In the genomic region with DNA sequence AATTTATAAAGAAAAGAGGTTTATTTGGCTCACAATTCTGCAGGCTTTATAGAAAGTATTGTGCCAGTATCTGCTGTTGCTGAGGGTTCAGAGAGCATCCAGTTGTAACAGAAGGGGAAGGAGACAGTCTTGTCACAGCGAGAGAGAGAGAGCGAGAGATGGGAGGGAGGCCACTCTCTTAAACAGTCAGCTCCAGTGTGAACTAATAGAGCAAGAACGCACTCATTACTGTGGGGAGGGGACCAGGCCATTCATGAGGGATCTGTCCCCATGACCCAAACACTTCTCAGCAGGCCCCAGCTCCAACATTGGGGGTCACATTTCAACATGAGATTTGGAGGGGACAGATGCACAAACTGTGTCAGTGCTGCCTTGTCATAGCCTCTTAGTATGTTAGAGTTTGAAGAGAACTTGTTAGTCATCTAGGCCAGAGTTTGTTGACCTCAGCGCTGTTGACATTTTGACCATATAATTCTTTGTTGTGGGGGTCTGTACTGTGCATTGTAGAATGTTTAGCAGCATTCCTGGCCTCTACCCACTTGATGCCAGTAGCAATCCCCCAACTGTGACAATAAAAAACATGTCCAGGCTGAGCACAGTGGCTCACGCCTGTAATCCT, we compare ENCODE assay signal across 17 cellular contexts. TPM values are rescaled to one million over a fixed set of nuclear protein-coding genes. Genes with fewer than 3 reads are reported as not detected.
DNase-seq lines count a peak whose midpoint lies in the region; ATAC-seq and TF ChIP-seq lines count a peak whose summit lies in the region.
"Had no signal": no experiment of that assay in that cellular context is flagged by ENCODE, and none has a peak within 500 bp of the region (broad histone marks: within the 10 kb centered on the region; RNA-seq: fewer than 3 reads in every experiment).

No MANE protein-coding gene starts in this region.

- TF ChIP-seq CTCF in WTC11 (IDR thresholded peaks at IDR 0.05): no peak
- TF ChIP-seq CTCF in osteocyte (IDR thresholded peaks at IDR 0.05): no peak

- peaks cover 13% of the 10 kb centered on the region for H3K4me1 Mint-ChIP-seq in WTC11
- H3K4me1 Mint-ChIP-seq in osteocyte (ENCODE audit: unreplicated experiment): peaks cover 2% of the 10 kb centered on the region
- H3K4me1 Mint-ChIP-seq in activated naive CD8-positive, alpha-beta T cell treated with anti-CD3 and anti-CD28 coated beads, Interleukin-2, amount 50 U/mL, for 24 hours: peaks cover 1% of the 10 kb centered on the region

- no peak for ATAC-seq in WTC11
- ATAC-seq in GM18870 (IDR thresholded peaks at IDR 0.05; ENCODE audit: unreplicated experiment): no peak
- ATAC-seq in activated naive CD8-positive, alpha-beta T cell treated with anti-CD3 and anti-CD28 coated beads, Interleukin-2, amount 50 U/mL, for 24 hours: no peak

- H3K27ac Mint-ChIP-seq in WTC11 (peak overlapping the region; percentile 57; the same call in 1 of the 2 replicates), osteocyte (ENCODE audit: unreplicated experiment) (no peak overlapping the region)
- H3K27ac Mint-ChIP-seq in activated naive CD8-positive, alpha-beta T cell treated with anti-CD3 and anti-CD28 coated beads, Interleukin-2, amount 50 U/mL, for 24 hours: no peak overlapping the region
- H3K27ac Mint-ChIP-seq: CD4-positive, alpha-beta T cell had no signal

- H3K4me3 ChIP-seq in stomach smooth muscle (ENCODE audit: low read length in 2 of 2): no peak overlapping the region
- H3K4me3 ChIP-seq: BLaER1, SJCRH30 had no signal

- CTCF ChIA-PET in WTC11 (lab: Charles Lee): interaction anchor here (0.7 to 2.5 kb wide), 10 partner anchors 8 to 504 kb away, joined by 3 to 28 read pairs (median 4); a partner anchor contains a TSS

- DNase-seq in WTC11 (ENCODE audit: low spot score): no peak
- peak; percentile 41 for DNase-seq in islet precursor cell
- no peak for DNase-seq in SHP77 (lab: John Stamatoyannopoulos, UW)
- DNase-seq in osteocyte (ENCODE audit: extremely low spot score, unreplicated experiment): no peak
- DNase-seq in activated naive CD8-positive, alpha-beta T cell treated with anti-CD3 and anti-CD28 coated beads, Interleukin-2, amount 50 U/mL, for 24 hours: no peak
- DNase-seq: CD4-positive, alpha-beta T cell; COR-L47; DMS79 treated with DMSO at 0.1 percent for 48 hours; NCI-H1694; NCI-H2081; NCI-H2171; NCI-H345 had no signal

- no peaks in the 10 kb centered on the region for H3K9me3 ChIP-seq in stomach smooth muscle (ENCODE audit: control insufficient read depth in 2 of 2, low read length in 2 of 2)
- H3K9me3 ChIP-seq: BLaER1, SJCRH30 had no signal

- POLR2A ChIA-PET in WTC11 (lab: Charles Lee): no interaction called here

- no peaks in the 10 kb centered on the region for H3K27me3 ChIP-seq in stomach smooth muscle (ENCODE audit: control insufficient read depth in 1 of 2, insufficient read depth in 2 of 2, low read length in 2 of 2)
- H3K27me3 ChIP-seq: BLaER1, SJCRH30 had no signal

- H3K36me3 Mint-ChIP-seq in WTC11 (no peaks in the 10 kb centered on the region), osteocyte (ENCODE audit: unreplicated experiment) (peaks cover 23% of the 10 kb centered on the region)
- peaks cover 6% of the 10 kb centered on the region for H3K36me3 Mint-ChIP-seq in activated naive CD8-positive, alpha-beta T cell treated with anti-CD3 and anti-CD28 coated beads, Interleukin-2, amount 50 U/mL, for 24 hours (ENCODE audit: low read depth)

- peaks cover 15% of the 10 kb centered on the region in 2 donors for H3K36me3 ChIP-seq in stomach smooth muscle (ENCODE audit: control insufficient read depth in 2 of 2, insufficient read depth in 2 of 2, low read length in 2 of 2)

- H3K27ac ChIP-seq in stomach smooth muscle (ENCODE audit: low read length): peak overlapping the region; percentile 31
- H3K27ac ChIP-seq: BLaER1, SJCRH30 had no signal

- H3K9me3 Mint-ChIP-seq in WTC11 (no peaks in the 10 kb centered on the region), osteocyte (ENCODE audit: unreplicated experiment) (no peaks in the 10 kb centered on the region)
- H3K9me3 Mint-ChIP-seq in activated naive CD8-positive, alpha-beta T cell treated with anti-CD3 and anti-CD28 coated beads, Interleukin-2, amount 50 U/mL, for 24 hours: no peaks in the 10 kb centered on the region
- H3K9me3 Mint-ChIP-seq: CD4-positive, alpha-beta T cell; IgD-negative memory B cell had no signal

- no peaks in the 10 kb centered on the region for H3K27me3 Mint-ChIP-seq in WTC11 (ENCODE audit: low read depth)
- no peaks in the 10 kb centered on the region for H3K27me3 Mint-ChIP-seq in osteocyte (ENCODE audit: unreplicated experiment)
- H3K27me3 Mint-ChIP-seq in activated naive CD8-positive, alpha-beta T cell treated with anti-CD3 and anti-CD28 coated beads, Interleukin-2, amount 50 U/mL, for 24 hours: no peaks in the 10 kb centered on the region
- H3K27me3 Mint-ChIP-seq: CD4-positive, alpha-beta T cell; IgD-negative memory B cell had no signal

- no peak overlapping the region for H3K4me3 Mint-ChIP-seq in WTC11
- H3K4me3 Mint-ChIP-seq in osteocyte (ENCODE audit: unreplicated experiment): no peak overlapping the region
- H3K4me3 Mint-ChIP-seq in activated naive CD8-positive, alpha-beta T cell treated with anti-CD3 and anti-CD28 coated beads, Interleukin-2, amount 50 U/mL, for 24 hours: no peak overlapping the region
- H3K4me3 Mint-ChIP-seq: CD4-positive, alpha-beta T cell had no signal

- H3K4me1 ChIP-seq in stomach smooth muscle (ENCODE audit: control insufficient read depth, insufficient read depth, low read length): peaks cover 25% of the 10 kb centered on the region
- H3K4me1 ChIP-seq: SJCRH30 had no signal

- H3K9ac ChIP-seq in stomach smooth muscle (ENCODE audit: low read length in 2 of 2): no peak overlapping the region
- H3K9ac ChIP-seq: BLaER1 had no signal

TF ChIP-seq in WTC11, 78 proteins besides CTCF, POLR2A, EP300 and RAD21 (continues in another document):
- no peak for TF ChIP-seq RELA (CRISPR knock-in tag; IDR thresholded peaks at IDR 0.05; ENCODE audit: borderline replicate concordance)
- no peak for TF ChIP-seq ZNF423 (CRISPR knock-in tag; IDR thresholded peaks at IDR 0.05)
- TF ChIP-seq, protein P1, sequence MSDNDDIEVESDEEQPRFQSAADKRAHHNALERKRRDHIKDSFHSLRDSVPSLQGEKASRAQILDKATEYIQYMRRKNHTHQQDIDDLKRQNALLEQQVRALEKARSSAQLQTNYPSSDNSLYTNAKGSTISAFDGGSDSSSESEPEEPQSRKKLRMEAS (CRISPR knock-in tag; IDR thresholded peaks at IDR 0.05): no peak
- no peak for TF ChIP-seq TEAD1 (CRISPR knock-in tag; IDR thresholded peaks at IDR 0.05)
- TF ChIP-seq, protein P2, sequence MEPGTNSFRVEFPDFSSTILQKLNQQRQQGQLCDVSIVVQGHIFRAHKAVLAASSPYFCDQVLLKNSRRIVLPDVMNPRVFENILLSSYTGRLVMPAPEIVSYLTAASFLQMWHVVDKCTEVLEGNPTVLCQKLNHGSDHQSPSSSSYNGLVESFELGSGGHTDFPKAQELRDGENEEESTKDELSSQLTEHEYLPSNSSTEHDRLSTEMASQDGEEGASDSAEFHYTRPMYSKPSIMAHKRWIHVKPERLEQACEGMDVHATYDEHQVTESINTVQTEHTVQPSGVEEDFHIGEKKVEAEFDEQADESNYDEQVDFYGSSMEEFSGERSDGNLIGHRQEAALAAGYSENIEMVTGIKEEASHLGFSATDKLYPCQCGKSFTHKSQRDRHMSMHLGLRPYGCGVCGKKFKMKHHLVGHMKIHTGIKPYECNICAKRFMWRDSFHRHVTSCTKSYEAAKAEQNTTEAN (CRISPR knock-in tag; IDR thresholded peaks at IDR 0.05): no peak
- no peak for TF ChIP-seq JUN (CRISPR knock-in tag; IDR thresholded peaks at IDR 0.05)
- no peak for TF ChIP-seq OVOL2 (CRISPR knock-in tag; IDR thresholded peaks at IDR 0.05; ENCODE audit: borderline replicate concordance)
- TF ChIP-seq TP53 (CRISPR knock-in tag; IDR thresholded peaks at IDR 0.05): no peak
- TF ChIP-seq, protein P3, sequence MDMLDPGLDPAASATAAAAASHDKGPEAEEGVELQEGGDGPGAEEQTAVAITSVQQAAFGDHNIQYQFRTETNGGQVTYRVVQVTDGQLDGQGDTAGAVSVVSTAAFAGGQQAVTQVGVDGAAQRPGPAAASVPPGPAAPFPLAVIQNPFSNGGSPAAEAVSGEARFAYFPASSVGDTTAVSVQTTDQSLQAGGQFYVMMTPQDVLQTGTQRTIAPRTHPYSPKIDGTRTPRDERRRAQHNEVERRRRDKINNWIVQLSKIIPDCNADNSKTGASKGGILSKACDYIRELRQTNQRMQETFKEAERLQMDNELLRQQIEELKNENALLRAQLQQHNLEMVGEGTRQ (CRISPR knock-in tag; IDR thresholded peaks at IDR 0.05): no peak
- TF ChIP-seq, protein P4, sequence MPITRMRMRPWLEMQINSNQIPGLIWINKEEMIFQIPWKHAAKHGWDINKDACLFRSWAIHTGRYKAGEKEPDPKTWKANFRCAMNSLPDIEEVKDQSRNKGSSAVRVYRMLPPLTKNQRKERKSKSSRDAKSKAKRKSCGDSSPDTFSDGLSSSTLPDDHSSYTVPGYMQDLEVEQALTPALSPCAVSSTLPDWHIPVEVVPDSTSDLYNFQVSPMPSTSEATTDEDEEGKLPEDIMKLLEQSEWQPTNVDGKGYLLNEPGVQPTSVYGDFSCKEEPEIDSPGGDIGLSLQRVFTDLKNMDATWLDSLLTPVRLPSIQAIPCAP (CRISPR knock-in tag; IDR thresholded peaks at IDR 0.05): no peak
- TF ChIP-seq, protein P5, sequence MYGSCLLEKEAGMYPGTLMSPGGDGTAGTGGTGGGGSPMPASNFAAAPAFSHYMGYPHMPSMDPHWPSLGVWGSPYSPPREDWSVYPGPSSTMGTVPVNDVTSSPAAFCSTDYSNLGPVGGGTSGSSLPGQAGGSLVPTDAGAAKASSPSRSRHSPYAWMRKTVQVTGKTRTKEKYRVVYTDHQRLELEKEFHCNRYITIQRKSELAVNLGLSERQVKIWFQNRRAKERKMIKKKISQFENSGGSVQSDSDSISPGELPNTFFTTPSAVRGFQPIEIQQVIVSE (CRISPR knock-in tag; IDR thresholded peaks at IDR 0.05; ENCODE audit: borderline replicate concordance): no peak
- no peak for TF ChIP-seq ZNF671 (CRISPR knock-in tag; IDR thresholded peaks at IDR 0.05)
- TF ChIP-seq FOXP1 (CRISPR knock-in tag; IDR thresholded peaks at IDR 0.05; ENCODE audit: borderline replicate concordance): no peak
- TF ChIP-seq, protein P6, sequence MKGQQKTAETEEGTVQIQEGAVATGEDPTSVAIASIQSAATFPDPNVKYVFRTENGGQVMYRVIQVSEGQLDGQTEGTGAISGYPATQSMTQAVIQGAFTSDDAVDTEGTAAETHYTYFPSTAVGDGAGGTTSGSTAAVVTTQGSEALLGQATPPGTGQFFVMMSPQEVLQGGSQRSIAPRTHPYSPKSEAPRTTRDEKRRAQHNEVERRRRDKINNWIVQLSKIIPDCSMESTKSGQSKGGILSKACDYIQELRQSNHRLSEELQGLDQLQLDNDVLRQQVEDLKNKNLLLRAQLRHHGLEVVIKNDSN (CRISPR knock-in tag; IDR thresholded peaks at IDR 0.05): no peak
- TF ChIP-seq SMAD3 (CRISPR knock-in tag; IDR thresholded peaks at IDR 0.05; ENCODE audit: borderline replicate concordance): no peak

RNA-seq across cellular contexts. Expression of a gene that starts 15.3 kb away (rescaled TPM):
- 5.7 to 6.6 TPM (median 6.2 TPM) in 3 replicates for total RNA-seq in WTC11 (2021)
- total RNA-seq in osteocyte: 23.6 and 24.4 TPM in 2 replicates

RNA-seq across cellular contexts. Expression of a gene that starts 42.1 kb away (rescaled TPM):
- total RNA-seq in WTC11 (2021) (17.9 to 23.2 TPM (median 20.0 TPM) in 3 replicates), osteocyte (19.2 and 23.8 TPM in 2 replicates)

RNA-seq across cellular contexts. Expression of a gene that starts 42.1 kb away (rescaled TPM):
- total RNA-seq in WTC11 (2021): 11.5 to 14.3 TPM (median 13.3 TPM) in 3 replicates
- 38.9 and 40.3 TPM in 2 replicates for total RNA-seq in osteocyte
